8 cellular contexts compared by ENCODE assay signal in the genomic region with DNA sequence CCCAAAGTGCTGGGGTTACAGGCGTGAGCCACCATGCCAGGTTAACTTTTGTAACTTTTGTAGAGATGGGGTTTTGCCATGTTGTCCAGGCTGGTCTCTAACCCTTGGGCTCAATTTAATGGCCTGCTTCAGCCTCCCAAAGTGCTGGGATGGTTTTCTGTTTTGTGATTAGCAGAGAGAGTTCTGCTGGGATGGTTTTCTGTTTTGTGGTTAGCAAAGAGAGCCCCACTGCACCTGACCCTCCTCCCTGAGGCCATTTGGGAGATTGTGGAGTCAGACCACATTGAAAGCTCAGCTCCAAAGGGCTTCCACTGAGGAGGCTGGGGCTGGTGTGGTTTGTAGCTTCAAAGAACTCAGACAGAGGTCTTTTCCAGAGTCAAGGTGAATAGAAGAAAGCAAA.
"Had no signal": no experiment of that assay in that cellular context is flagged by ENCODE, and none has a peak within 500 bp of the region (broad histone marks: within the 10 kb centered on the region; RNA-seq: fewer than 3 reads in every experiment).

No MANE protein-coding gene starts in this region.

- H3K27ac Mint-ChIP-seq: HFFc6, IgD-negative memory B cell had no signal

- H3K9me3 ChIP-seq: HAP-1 had no signal

- H3K4me1 ChIP-seq: HAP-1 had no signal

- H3K4me3 ChIP-seq: HAP-1 had no signal

- ATAC-seq: HCT116 had no signal

- H3K9me3 Mint-ChIP-seq: IgD-negative memory B cell had no signal

- DNase-seq: GOT3, H7, HFFc6, KBM-7 had no signal

- H3K36me3 ChIP-seq: HAP-1 had no signal

- H3K27ac ChIP-seq: HL-60 had no signal

- H3K36me3 Mint-ChIP-seq: IgD-negative memory B cell had no signal

- H3K4me3 Mint-ChIP-seq: HFFc6, IgD-negative memory B cell had no signal
